In the genomic region with DNA sequence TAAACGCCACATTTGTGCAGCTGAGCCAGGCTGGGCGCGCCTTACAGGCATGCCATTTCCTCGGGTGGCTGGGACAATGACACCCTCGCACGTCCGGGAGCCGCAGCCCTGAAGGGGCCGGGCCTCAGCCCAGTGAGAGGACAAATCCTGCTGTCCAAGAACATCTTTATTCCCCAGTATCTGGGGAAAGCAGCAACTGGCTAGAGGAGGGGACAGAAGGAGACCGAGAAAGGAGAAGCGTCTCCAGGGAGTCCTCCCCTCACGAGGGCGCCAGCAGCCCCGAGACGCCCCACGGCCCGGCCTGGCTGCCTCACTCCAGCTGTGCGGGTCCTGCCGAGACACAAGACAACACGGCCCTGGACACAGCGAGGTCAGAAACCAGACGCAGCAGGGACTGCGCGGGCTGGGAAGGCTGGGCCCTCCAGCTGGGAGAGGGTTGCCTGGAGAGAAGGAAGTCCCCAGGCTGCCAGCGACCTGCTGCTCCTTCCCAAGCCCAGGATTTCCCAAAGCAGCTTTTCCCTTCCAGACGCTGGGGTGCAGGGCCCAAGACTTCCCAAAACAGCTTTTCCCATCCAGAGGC, we compare ENCODE assay signal across 8 cellular contexts.
DNase-seq lines count a peak whose midpoint lies in the region.

No MANE protein-coding gene starts in this region.

- H3K9ac ChIP-seq in adipocyte (ENCODE audit: low read length), result peak overlapping the region; percentile 82

- DNase-seq in GDM1 (lab: John Stamatoyannopoulos, UW), result peak; percentile 56
- DNase-seq in HCEC 1CT, result peak; percentile 73
- peak; percentile 51 for DNase-seq in NOMO-1 treated with DMSO at 0.1 percent for 48 hours (lab: John Stamatoyannopoulos, UW; ENCODE audit: unreplicated experiment)
- peak; percentile 66 for DNase-seq in adipocyte (ENCODE audit: low read depth)
- DNase-seq in hepatic stellate cell (ENCODE audit: low spot score), result peak; percentile 72
- peak; percentile 71 for DNase-seq in retina
- no peak for DNase-seq in T-helper 9 cell
- no peak for DNase-seq in SIG-M5 treated with dmso at 0.1 percent for 504 hours (lab: John Stamatoyannopoulos, UW; ENCODE audit: unreplicated experiment)

- no peaks in the 10 kb centered on the region for H3K36me3 ChIP-seq in adipocyte (ENCODE audit: control insufficient read depth, insufficient read depth, low read length, severe bottlenecking)

- H3K4me1 ChIP-seq in adipocyte (ENCODE audit: control insufficient read depth, insufficient read depth, low read length), result peaks cover 26% of the 10 kb centered on the region

- H3K9me3 ChIP-seq in adipocyte (ENCODE audit: control insufficient read depth, low read length), result no peaks in the 10 kb centered on the region

- peak overlapping the region; percentile 52 for H3K4me3 ChIP-seq in adipocyte (ENCODE audit: low read length)

- H3K27me3 ChIP-seq in adipocyte (replicated peaks; ENCODE audit: control insufficient read depth, insufficient read depth, low read length), result no peaks in the 10 kb centered on the region

Comparison
In these comparisons a context has a peak if more than half of its experiments do, and no peak if none do; other contexts are left out.
1. DNase-seq: peak in GDM1 (single experiment), HCEC 1CT (single experiment), NOMO-1 treated with DMSO at 0.1 percent for 48 hours (single experiment), adipocyte (single experiment), hepatic stellate cell (single experiment) and retina (single experiment); none in T-helper 9 cell (single experiment) and SIG-M5 treated with dmso at 0.1 percent for 504 hours (single experiment).